ENCODE assay signal across 2 cellular contexts in the genomic region with DNA sequence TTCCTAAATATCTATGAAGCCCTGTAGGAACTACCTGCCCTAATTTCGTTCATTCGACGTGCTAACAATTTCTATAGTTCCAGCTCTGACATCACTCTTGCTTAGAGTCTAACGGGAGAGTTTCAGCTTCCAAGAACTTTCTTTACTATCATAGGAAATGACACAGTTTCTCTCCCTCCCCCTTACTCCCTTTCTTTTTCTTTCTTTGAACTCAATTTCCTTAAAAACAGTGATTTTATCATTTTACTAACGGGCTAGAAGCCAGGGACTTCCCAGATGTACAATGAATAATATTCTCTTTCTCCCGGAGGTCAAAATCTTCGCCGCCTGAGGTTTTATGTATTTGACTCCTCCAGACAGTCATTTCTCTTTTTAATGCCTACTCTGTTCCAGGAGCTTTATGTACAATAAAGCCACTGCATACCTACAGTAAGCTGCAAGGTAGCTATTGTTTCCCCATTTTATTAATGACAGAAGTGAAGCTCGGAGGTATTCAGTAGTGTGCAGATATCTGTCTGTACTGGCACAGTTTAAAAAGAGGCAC.
TF ChIP-seq lines count a peak whose summit lies in the region.

No MANE protein-coding gene starts in this region.

TF ChIP-seq in A549, 52 proteins besides CTCF, POLR2A, EP300 and RAD21 (continued from another document):
- TF ChIP-seq, protein P1, sequence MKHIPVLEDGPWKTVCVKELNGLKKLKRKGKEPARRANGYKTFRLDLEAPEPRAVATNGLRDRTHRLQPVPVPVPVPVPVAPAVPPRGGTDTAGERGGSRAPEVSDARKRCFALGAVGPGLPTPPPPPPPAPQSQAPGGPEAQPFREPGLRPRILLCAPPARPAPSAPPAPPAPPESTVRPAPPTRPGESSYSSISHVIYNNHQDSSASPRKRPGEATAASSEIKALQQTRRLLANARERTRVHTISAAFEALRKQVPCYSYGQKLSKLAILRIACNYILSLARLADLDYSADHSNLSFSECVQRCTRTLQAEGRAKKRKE (CRISPR knock-in tag; IDR thresholded peaks at IDR 0.05; ENCODE audit: low read depth): no peak

TF ChIP-seq in GM23338, 12 proteins besides CTCF, POLR2A, EP300 and RAD21:
- TF ChIP-seq, protein P2, sequence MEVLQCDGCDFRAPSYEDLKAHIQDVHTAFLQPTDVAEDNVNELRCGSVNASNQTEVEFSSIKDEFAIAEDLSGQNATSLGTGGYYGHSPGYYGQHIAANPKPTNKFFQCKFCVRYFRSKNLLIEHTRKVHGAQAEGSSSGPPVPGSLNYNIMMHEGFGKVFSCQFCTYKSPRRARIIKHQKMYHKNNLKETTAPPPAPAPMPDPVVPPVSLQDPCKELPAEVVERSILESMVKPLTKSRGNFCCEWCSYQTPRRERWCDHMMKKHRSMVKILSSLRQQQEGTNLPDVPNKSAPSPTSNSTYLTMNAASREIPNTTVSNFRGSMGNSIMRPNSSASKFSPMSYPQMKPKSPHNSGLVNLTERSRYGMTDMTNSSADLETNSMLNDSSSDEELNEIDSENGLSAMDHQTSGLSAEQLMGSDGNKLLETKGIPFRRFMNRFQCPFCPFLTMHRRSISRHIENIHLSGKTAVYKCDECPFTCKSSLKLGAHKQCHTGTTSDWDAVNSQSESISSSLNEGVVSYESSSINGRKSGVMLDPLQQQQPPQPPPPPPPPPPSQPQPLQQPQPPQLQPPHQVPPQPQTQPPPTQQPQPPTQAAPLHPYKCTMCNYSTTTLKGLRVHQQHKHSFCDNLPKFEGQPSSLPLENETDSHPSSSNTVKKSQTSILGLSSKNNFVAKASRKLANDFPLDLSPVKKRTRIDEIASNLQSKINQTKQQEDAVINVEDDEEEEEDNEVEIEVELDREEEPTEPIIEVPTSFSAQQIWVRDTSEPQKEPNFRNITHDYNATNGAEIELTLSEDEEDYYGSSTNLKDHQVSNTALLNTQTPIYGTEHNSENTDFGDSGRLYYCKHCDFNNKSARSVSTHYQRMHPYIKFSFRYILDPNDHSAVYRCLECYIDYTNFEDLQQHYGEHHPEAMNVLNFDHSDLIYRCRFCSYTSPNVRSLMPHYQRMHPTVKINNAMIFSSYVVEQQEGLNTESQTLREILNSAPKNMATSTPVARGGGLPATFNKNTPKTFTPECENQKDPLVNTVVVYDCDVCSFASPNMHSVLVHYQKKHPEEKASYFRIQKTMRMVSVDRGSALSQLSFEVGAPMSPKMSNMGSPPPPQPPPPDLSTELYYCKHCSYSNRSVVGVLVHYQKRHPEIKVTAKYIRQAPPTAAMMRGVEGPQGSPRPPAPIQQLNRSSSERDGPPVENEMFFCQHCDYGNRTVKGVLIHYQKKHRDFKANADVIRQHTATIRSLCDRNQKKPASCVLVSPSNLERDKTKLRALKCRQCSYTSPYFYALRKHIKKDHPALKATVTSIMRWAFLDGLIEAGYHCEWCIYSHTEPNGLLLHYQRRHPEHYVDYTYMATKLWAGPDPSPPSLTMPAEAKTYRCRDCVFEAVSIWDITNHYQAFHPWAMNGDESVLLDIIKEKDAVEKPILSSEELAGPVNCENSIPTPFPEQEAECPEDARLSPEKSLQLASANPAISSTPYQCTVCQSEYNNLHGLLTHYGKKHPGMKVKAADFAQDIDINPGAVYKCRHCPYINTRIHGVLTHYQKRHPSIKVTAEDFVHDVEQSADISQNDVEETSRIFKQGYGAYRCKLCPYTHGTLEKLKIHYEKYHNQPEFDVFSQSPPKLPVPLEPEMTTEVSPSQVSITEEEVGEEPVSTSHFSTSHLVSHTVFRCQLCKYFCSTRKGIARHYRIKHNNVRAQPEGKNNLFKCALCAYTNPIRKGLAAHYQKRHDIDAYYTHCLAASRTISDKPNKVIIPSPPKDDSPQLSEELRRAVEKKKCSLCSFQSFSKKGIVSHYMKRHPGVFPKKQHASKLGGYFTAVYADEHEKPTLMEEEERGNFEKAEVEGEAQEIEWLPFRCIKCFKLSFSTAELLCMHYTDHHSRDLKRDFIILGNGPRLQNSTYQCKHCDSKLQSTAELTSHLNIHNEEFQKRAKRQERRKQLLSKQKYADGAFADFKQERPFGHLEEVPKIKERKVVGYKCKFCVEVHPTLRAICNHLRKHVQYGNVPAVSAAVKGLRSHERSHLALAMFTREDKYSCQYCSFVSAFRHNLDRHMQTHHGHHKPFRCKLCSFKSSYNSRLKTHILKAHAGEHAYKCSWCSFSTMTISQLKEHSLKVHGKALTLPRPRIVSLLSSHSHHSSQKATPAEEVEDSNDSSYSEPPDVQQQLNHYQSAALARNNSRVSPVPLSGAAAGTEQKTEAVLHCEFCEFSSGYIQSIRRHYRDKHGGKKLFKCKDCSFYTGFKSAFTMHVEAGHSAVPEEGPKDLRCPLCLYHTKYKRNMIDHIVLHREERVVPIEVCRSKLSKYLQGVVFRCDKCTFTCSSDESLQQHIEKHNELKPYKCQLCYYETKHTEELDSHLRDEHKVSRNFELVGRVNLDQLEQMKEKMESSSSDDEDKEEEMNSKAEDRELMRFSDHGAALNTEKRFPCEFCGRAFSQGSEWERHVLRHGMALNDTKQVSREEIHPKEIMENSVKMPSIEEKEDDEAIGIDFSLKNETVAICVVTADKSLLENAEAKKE (CRISPR knock-in tag; IDR thresholded peaks at IDR 0.05): no peak
- TF ChIP-seq, protein P3, sequence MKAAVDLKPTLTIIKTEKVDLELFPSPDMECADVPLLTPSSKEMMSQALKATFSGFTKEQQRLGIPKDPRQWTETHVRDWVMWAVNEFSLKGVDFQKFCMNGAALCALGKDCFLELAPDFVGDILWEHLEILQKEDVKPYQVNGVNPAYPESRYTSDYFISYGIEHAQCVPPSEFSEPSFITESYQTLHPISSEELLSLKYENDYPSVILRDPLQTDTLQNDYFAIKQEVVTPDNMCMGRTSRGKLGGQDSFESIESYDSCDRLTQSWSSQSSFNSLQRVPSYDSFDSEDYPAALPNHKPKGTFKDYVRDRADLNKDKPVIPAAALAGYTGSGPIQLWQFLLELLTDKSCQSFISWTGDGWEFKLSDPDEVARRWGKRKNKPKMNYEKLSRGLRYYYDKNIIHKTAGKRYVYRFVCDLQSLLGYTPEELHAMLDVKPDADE (IDR thresholded peaks at IDR 0.05): no peak
- TF ChIP-seq ZNF331 (CRISPR knock-in tag; IDR thresholded peaks at IDR 0.05; ENCODE audit: low read depth): no peak
- TF ChIP-seq, protein P4, sequence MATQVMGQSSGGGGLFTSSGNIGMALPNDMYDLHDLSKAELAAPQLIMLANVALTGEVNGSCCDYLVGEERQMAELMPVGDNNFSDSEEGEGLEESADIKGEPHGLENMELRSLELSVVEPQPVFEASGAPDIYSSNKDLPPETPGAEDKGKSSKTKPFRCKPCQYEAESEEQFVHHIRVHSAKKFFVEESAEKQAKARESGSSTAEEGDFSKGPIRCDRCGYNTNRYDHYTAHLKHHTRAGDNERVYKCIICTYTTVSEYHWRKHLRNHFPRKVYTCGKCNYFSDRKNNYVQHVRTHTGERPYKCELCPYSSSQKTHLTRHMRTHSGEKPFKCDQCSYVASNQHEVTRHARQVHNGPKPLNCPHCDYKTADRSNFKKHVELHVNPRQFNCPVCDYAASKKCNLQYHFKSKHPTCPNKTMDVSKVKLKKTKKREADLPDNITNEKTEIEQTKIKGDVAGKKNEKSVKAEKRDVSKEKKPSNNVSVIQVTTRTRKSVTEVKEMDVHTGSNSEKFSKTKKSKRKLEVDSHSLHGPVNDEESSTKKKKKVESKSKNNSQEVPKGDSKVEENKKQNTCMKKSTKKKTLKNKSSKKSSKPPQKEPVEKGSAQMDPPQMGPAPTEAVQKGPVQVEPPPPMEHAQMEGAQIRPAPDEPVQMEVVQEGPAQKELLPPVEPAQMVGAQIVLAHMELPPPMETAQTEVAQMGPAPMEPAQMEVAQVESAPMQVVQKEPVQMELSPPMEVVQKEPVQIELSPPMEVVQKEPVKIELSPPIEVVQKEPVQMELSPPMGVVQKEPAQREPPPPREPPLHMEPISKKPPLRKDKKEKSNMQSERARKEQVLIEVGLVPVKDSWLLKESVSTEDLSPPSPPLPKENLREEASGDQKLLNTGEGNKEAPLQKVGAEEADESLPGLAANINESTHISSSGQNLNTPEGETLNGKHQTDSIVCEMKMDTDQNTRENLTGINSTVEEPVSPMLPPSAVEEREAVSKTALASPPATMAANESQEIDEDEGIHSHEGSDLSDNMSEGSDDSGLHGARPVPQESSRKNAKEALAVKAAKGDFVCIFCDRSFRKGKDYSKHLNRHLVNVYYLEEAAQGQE (IDR thresholded peaks at IDR 0.05; ENCODE audit: unreplicated experiment): no peak
- TF ChIP-seq STAT1 (IDR thresholded peaks at IDR 0.05; ENCODE audit: unreplicated experiment): no peak
- TF ChIP-seq CREB1 (CRISPR knock-in tag; IDR thresholded peaks at IDR 0.05; ENCODE audit: low read depth): no peak
- TF ChIP-seq EZH2phosphoT487 (IDR thresholded peaks at IDR 0.05; ENCODE audit: unreplicated experiment): no peak
- TF ChIP-seq NANOG (IDR thresholded peaks at IDR 0.05; ENCODE audit: borderline replicate concordance): no peak
- no peak for TF ChIP-seq POLR2AphosphoS5 (IDR thresholded peaks at IDR 0.05; ENCODE audit: low read depth)
- TF ChIP-seq JUNB (IDR thresholded peaks at IDR 0.05; ENCODE audit: unreplicated experiment): no peak
- no peak for TF ChIP-seq EZH2 (IDR thresholded peaks at IDR 0.05; ENCODE audit: low read depth, unreplicated experiment)
- TF ChIP-seq ZNF114 (CRISPR knock-in tag; IDR thresholded peaks at IDR 0.05): no peak
